Comparison of ENCODE assay signal across 25 cellular contexts in the genomic region with DNA sequence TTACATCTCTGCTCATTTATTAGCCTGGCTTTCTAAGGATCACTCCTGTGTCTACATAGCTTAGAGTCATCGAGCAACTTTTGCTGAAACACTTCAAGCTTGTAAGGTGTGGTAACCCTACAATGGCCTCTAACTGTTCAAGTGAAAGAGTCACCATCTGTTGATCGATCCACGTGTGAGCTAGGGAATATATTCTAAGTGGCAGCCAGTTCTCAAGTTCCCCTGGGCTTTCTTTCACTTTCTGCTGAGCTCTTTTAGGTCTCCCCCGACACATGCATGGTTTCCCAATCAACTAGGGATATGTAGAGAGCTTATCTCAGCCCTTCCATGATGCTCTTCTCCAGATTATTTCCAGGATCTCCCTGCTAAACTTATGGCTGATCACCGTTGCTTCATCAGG. TPM values are rescaled to one million over a fixed set of nuclear protein-coding genes. Genes with fewer than 3 reads are reported as not detected.
DNase-seq lines count a peak whose midpoint lies in the region; ATAC-seq, FAIRE-seq and TF ChIP-seq lines count a peak whose summit lies in the region.
"Had no signal": no experiment of that assay in that cellular context is flagged by ENCODE, and none has a peak within 500 bp of the region (broad histone marks: within the 10 kb centered on the region; RNA-seq: fewer than 3 reads in every experiment).

No MANE protein-coding gene starts in this region.

- 23% methylated on average over 5 of the region's 5 CpGs for WGBS in A549 (ENCODE audit: missing lambda C conversion rate)
- WGBS in trophoblast cell (ENCODE audit: extremely low coverage, insufficient coverage, insufficient read length), result no CpG with 5 or more reads among the region's 5 CpGs

- H4K91ac ChIP-seq in trophoblast cell (ENCODE audit: low read depth, low read length), result no peak overlapping the region

- DNase-seq in A549 (ENCODE audit: low read depth in 1 of 2, low spot score in 1 of 2), result no peak
- no peak for DNase-seq in CD8-positive, alpha-beta T cell
- peak; percentile 37 for DNase-seq in NCI-H524 treated with DMSO at 0.1 percent for 48 hours (lab: John Stamatoyannopoulos, UW)
- no peak for DNase-seq in effector memory CD8-positive, alpha-beta T cell
- DNase-seq in inferior parietal cortex (ENCODE audit: extremely low spot score), result no peak
- DNase-seq in trophoblast cell, result no peak
- DNase-seq in A172 (ENCODE audit: low spot score), result no peak
- no peak for DNase-seq in HEK293T (ENCODE audit: extremely low spot score)
- DNase-seq: activated CD4-positive, alpha-beta memory T cell treated with anti-CD3 and anti-CD28 coated beads for 36 hours; dermis blood vessel endothelial cell; hippocampal formation; naive B cell; NCI-H1436 treated with DMSO at 0.1 percent for 48 hours; NCI-H226; NK-92 treated with Interleukin-12 subunit alpha and Interleukin-12 subunit beta, amount 100 ng/mL, for 24 hours; stimulated activated naive CD4-positive, alpha-beta T cell treated with Interleukin-2 at 50 U/mL for 16 hours; SW 1271; upper lobe of right lung had no signal

- no peak overlapping the region for H4K12ac ChIP-seq in trophoblast cell (ENCODE audit: low read depth, low read length)

- H3K4me3 ChIP-seq in A549, result no peak overlapping the region
- no peak overlapping the region for H3K4me3 ChIP-seq in CD8-positive, alpha-beta T cell (ENCODE audit: low read depth, low read length)
- no peak overlapping the region for H3K4me3 ChIP-seq in trophoblast cell (ENCODE audit: low read depth, low read length)
- H3K4me3 ChIP-seq: breast epithelium, upper lobe of right lung had no signal

- ATAC-seq in A549, result no peak
- no peak for ATAC-seq in CD8-positive, alpha-beta T cell
- peak; percentile 45 for ATAC-seq in effector memory CD8-positive, alpha-beta T cell (replicated peaks)
- ATAC-seq: upper lobe of right lung had no signal

- TF ChIP-seq RAD21 in A549 (conservative IDR thresholded peaks at IDR 0.05 in 1 of 2, IDR thresholded peaks at IDR 0.05 in 1 of 2), result no peak

- no peak overlapping the region for H3K27ac ChIP-seq in A549
- no peak overlapping the region for H3K27ac ChIP-seq in CD8-positive, alpha-beta T cell (ENCODE audit: low read depth, low read length)
- H3K27ac ChIP-seq in trophoblast cell (ENCODE audit: low read depth, low read length), result no peak overlapping the region
- H3K27ac ChIP-seq: breast epithelium, parathyroid adenoma, upper lobe of right lung, VCaP had no signal

- H3K27me3 ChIP-seq in CD8-positive, alpha-beta T cell (ENCODE audit: insufficient read depth, low read length), result no peaks in the 10 kb centered on the region
- no peaks in the 10 kb centered on the region for H3K27me3 ChIP-seq in trophoblast cell (ENCODE audit: insufficient read depth, low read length)
- H3K27me3 ChIP-seq: breast epithelium, upper lobe of right lung had no signal

- no peak overlapping the region for H2AFZ ChIP-seq in trophoblast cell (ENCODE audit: insufficient read depth, low read length, poor library complexity)
- H2AFZ ChIP-seq: parathyroid adenoma had no signal

- no peak overlapping the region for H3K18ac ChIP-seq in trophoblast cell (ENCODE audit: low read length)

- no peak overlapping the region for H3K14ac ChIP-seq in trophoblast cell (ENCODE audit: low read length)

- no peak for TF ChIP-seq EP300 in A549 (IDR thresholded peaks at IDR 0.05)

- CTCF ChIA-PET in A549 (lab: Yijun Ruan, JAX), result no interaction called here
- CTCF ChIA-PET in CD8-positive, alpha-beta T cell (lab: Charles Lee), result no interaction called here
- CTCF ChIA-PET in HEK293T (lab: Yijun Ruan, JAX), result no interaction called here

- TF ChIP-seq POLR2A in A549 (IDR thresholded peaks at IDR 0.05; ENCODE audit: low read length), result no peak

- H3K4me1 ChIP-seq in A549 (no peaks in the 10 kb centered on the region), trophoblast cell (ENCODE audit: control insufficient read depth in 1 of 2, insufficient read depth in 2 of 2, low read length in 2 of 2) (no peaks in the 10 kb centered on the region)
- peaks cover 7% of the 10 kb centered on the region for H3K4me1 ChIP-seq in CD8-positive, alpha-beta T cell (ENCODE audit: insufficient read depth, low read length)
- H3K4me1 ChIP-seq: breast epithelium, parathyroid adenoma, upper lobe of right lung had no signal

- H3K27ac Mint-ChIP-seq in CD8-positive, alpha-beta T cell, result peak overlapping the region; percentile 60
- H3K27ac Mint-ChIP-seq in effector memory CD8-positive, alpha-beta T cell, result peak overlapping the region; percentile 84 to 97
- H3K27ac Mint-ChIP-seq: memory B cell, naive B cell had no signal

- H3K4me2 ChIP-seq in A549 (peak overlapping the region; percentile 23; the same call in 1 of the 3 replicates), trophoblast cell (ENCODE audit: low read length) (no peak overlapping the region)

- no peak overlapping the region for H2BK12ac ChIP-seq in trophoblast cell (ENCODE audit: low read length)

- no peaks in the 10 kb centered on the region for H3K27me3 Mint-ChIP-seq in CD8-positive, alpha-beta T cell (ENCODE audit: low read depth)
- H3K27me3 Mint-ChIP-seq in effector memory CD8-positive, alpha-beta T cell, result no peaks in the 10 kb centered on the region
- H3K27me3 Mint-ChIP-seq: naive B cell had no signal

- H3K4me1 Mint-ChIP-seq in CD8-positive, alpha-beta T cell (ENCODE audit: low read depth), result peaks cover 63% of the 10 kb centered on the region
- H3K4me1 Mint-ChIP-seq in effector memory CD8-positive, alpha-beta T cell (ENCODE audit: low read depth in 2 of 2), result peaks cover 51 to 88% of the 10 kb centered on the region in 2 donors
- H3K4me1 Mint-ChIP-seq: naive B cell had no signal

- H3K79me1 ChIP-seq in trophoblast cell (ENCODE audit: low read length), result no peaks in the 10 kb centered on the region

- peaks cover 82% of the 10 kb centered on the region for H3K36me3 Mint-ChIP-seq in CD8-positive, alpha-beta T cell
- peaks cover 3% of the 10 kb centered on the region for H3K36me3 Mint-ChIP-seq in effector memory CD8-positive, alpha-beta T cell (ENCODE audit: insufficient read depth)

- no peaks in the 10 kb centered on the region for H3K79me2 ChIP-seq in trophoblast cell (ENCODE audit: control insufficient read depth, insufficient read depth, low read length, poor library complexity)
- H3K79me2 ChIP-seq: parathyroid adenoma had no signal

- H3K23ac ChIP-seq in trophoblast cell (ENCODE audit: low read length), result no peak overlapping the region

- H2BK120ac ChIP-seq in trophoblast cell (ENCODE audit: insufficient read depth, low read length, poor library complexity), result no peak overlapping the region

- POLR2A ChIA-PET in A549 (lab: Yijun Ruan, JAX), result no interaction called here
- POLR2A ChIA-PET in CD8-positive, alpha-beta T cell (lab: Charles Lee), result interaction anchor here (0.5 to 0.9 kb wide), 2 partner anchors 68 to 72 kb away, joined by 3 read pairs; no protein-coding TSS in a partner anchor
- POLR2A ChIA-PET in HEK293T (lab: Yijun Ruan, JAX), result no interaction called here

- no peak for FAIRE-seq in A549 (lab: Jason Lieb, UNC)
- FAIRE-seq: G401.6, H54 had no signal

- H4K8ac ChIP-seq in trophoblast cell (ENCODE audit: low read depth, low read length), result no peak overlapping the region

- no peak for TF ChIP-seq CTCF in A549 (IDR thresholded peaks at IDR 0.05)
- TF ChIP-seq CTCF in CD8-positive, alpha-beta T cell (IDR thresholded peaks at IDR 0.05), result no peak

- no peaks in the 10 kb centered on the region for H3K36me3 ChIP-seq in CD8-positive, alpha-beta T cell (ENCODE audit: insufficient read depth, low read length)
- no peaks in the 10 kb centered on the region for H3K36me3 ChIP-seq in trophoblast cell (ENCODE audit: control insufficient read depth in 1 of 2, insufficient read depth in 2 of 2, low read length in 2 of 2)
- H3K36me3 ChIP-seq: breast epithelium, upper lobe of right lung had no signal

- intact Hi-C loops in CD8-positive, alpha-beta T cell (cut with DNase I, micrococcal nuclease), result no loop called here

- H3K9me3 ChIP-seq in A549 (no peaks in the 10 kb centered on the region), trophoblast cell (ENCODE audit: insufficient read depth, low read depth, low read length) (no peaks in the 10 kb centered on the region)
- H3K9me3 ChIP-seq in CD8-positive, alpha-beta T cell (ENCODE audit: low read length), result no peaks in the 10 kb centered on the region
- H3K9me3 ChIP-seq: upper lobe of right lung had no signal

- no peak overlapping the region for H2AK5ac ChIP-seq in trophoblast cell (ENCODE audit: low read length)

- no peak overlapping the region for H2BK5ac ChIP-seq in trophoblast cell (ENCODE audit: low read depth, low read length, poor library complexity)

- H3K4me3 Mint-ChIP-seq in CD8-positive, alpha-beta T cell, result no peak overlapping the region
- H3K4me3 Mint-ChIP-seq in effector memory CD8-positive, alpha-beta T cell, result peak overlapping the region; percentile 58 to 81
- H3K4me3 Mint-ChIP-seq: activated CD4-positive, alpha-beta memory T cell treated with anti-CD3 and anti-CD28 coated beads for 36 hours; memory B cell; naive B cell had no signal

- H3K9ac ChIP-seq in trophoblast cell (ENCODE audit: low read length), result no peak overlapping the region
- H3K9ac ChIP-seq: parathyroid adenoma had no signal

- no peak overlapping the region for H3K4ac ChIP-seq in trophoblast cell (ENCODE audit: low read depth, low read length)

- H3K9me3 Mint-ChIP-seq in CD8-positive, alpha-beta T cell, result peaks cover 23% of the 10 kb centered on the region
- peaks cover 0 to 2% of the 10 kb centered on the region in 2 donors for H3K9me3 Mint-ChIP-seq in effector memory CD8-positive, alpha-beta T cell

TF ChIP-seq in A549, 52 proteins besides CTCF, POLR2A, EP300 and RAD21 (continues in another document):
- TF ChIP-seq SMC3 (IDR thresholded peaks at IDR 0.05), result no peak
- no peak for TF ChIP-seq NR3C1 (IDR thresholded peaks at IDR 0.05)

TF ChIP-seq in HEK293T, 16 proteins besides CTCF, POLR2A, EP300 and RAD21 (continues in another document):
- no peak for TF ChIP-seq LEF1 (IDR thresholded peaks at IDR 0.05; ENCODE audit: borderline replicate concordance)
- TF ChIP-seq, protein P1, sequence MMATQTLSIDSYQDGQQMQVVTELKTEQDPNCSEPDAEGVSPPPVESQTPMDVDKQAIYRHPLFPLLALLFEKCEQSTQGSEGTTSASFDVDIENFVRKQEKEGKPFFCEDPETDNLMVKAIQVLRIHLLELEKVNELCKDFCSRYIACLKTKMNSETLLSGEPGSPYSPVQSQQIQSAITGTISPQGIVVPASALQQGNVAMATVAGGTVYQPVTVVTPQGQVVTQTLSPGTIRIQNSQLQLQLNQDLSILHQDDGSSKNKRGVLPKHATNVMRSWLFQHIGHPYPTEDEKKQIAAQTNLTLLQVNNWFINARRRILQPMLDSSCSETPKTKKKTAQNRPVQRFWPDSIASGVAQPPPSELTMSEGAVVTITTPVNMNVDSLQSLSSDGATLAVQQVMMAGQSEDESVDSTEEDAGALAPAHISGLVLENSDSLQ (IDR thresholded peaks at IDR 0.05), result no peak
- TF ChIP-seq FOXK2 (IDR thresholded peaks at IDR 0.05), result no peak

RNA-seq across cellular contexts. Expression of a gene that starts 15.5 kb away (rescaled TPM):
- polyA plus RNA-seq in A549 (2011; rRNA removed) (0.09 TPM in 1 of 2 replicates, not detected in the other), A549 (2017; fragmentation: RNase III; extraction: RNeasy Plus Mini Kit Qiagen cat#74134 plus additional on column Dnase treatment) (not detected in 3 replicates)
- polyA plus RNA-seq in A549 (2012; cell fraction: cytosol; rRNA removed), result not detected in 2 replicates
- polyA plus RNA-seq in A549 (2012; cell fraction: nucleus; rRNA removed), result not detected in 2 replicates
- not detected in 2 replicates for polyA minus RNA-seq in A549 (2011; rRNA and poly(A)+ RNA removed)
- total RNA-seq in CD8-positive, alpha-beta T cell, result 10 to 100 TPM; 30.8 to 35.2 TPM
- 0.17 and 0.44 TPM in 2 replicates for polyA plus RNA-seq in trophoblast cell (2013)
- 0.53 and 0.64 TPM in 2 replicates for total RNA-seq in A172 (2014; rRNA removed; shearing (Covaris generic))
- total RNA-seq: dermis blood vessel endothelial cell, fibroblast of villous mesenchyme had no signal

Comparison
In these comparisons a context has a peak if more than half of its experiments do, and no peak if none do; other contexts are left out.
1. RNA of a gene that starts 15.5 kb away (total RNA-seq): 30.8 to 35.2 TPM in CD8-positive, alpha-beta T cell; 0.53 to 0.64 TPM in A172; every median in the first group is over 10 times any median in the second.